In the genomic region with DNA sequence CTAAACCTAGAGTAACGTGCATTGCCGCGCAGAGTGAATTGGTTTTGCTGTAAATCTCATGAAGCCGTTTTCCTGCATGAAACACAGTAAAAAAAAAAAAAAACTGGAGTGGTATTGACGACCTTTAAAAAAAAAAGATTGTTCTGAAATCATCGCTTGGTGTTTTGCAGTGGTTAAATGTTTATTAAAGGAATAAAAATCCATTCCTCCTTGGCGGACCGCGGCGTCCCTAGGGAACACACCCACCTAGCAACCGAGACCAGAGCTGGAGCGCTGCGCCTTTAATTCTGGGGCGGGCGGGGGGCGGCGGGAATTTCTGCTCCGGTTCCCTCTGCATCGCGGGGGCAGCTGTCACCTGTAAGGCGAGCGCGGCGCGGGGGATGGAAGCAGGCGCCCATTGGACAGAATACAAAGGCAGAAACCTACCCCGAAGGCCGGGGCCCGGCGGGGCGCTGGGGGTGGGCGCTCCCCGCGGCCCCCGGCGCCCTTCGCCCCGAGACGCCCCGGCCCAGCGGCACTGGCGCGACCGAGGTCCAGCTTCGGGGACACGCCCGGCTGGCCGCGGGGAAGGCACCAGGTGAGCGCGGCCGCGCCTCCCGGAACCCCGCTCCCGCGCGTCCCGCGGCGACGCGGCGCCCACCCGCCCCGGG, we compare ENCODE assay signal across 8 cellular contexts. TPM values are rescaled to one million over a fixed set of nuclear protein-coding genes. Genes with fewer than 3 reads are reported as not detected.
DNase-seq lines count a peak whose midpoint lies in the region; ATAC-seq and TF ChIP-seq lines count a peak whose summit lies in the region.

A gene (plus strand): TSS at position 354 of the 650 bp plus-strand sequence. CDS start 320 bp downstream, outside the sequence.

- H3K4me1 ChIP-seq in esophagus muscularis mucosa = peaks cover 14 to 26% (median 22%) of the 10 kb centered on the region in 4 donors
- H3K4me1 ChIP-seq in osteoblast (ENCODE audit: insufficient read depth, low read length) = peaks cover 16% of the 10 kb centered on the region

- peaks cover 70% of the 10 kb centered on the region for H3K27me3 Mint-ChIP-seq in activated naive CD4-positive, alpha-beta T cell treated with anti-CD3 and anti-CD28 coated beads, Interleukin-2, amount 10 ng/mL, durations not matched to agents 7 days and 5 days

- intact Hi-C loops in esophagus muscularis mucosa (cut with DNase I) = loop anchor here (10.0 kb wide), 1 partner anchor 58 kb away; no protein-coding TSS in a partner anchor

- H3K4me3 Mint-ChIP-seq in activated naive CD4-positive, alpha-beta T cell treated with anti-CD3 and anti-CD28 coated beads, Interleukin-2, amount 10 ng/mL, durations not matched to agents 7 days and 5 days = peak within 1 kb of the TSS; percentile 64

- no peaks in the 10 kb centered on the region for H3K9me3 Mint-ChIP-seq in activated naive CD4-positive, alpha-beta T cell treated with anti-CD3 and anti-CD28 coated beads, Interleukin-2, amount 10 ng/mL, durations not matched to agents 7 days and 5 days

- peak within 1 kb of the TSS; percentile 82 for H3K4me3 ChIP-seq in SK-N-MC
- peak within 1 kb of the TSS; percentile 47 to 55 (median 48) for H3K4me3 ChIP-seq in esophagus muscularis mucosa
- peak within 1 kb of the TSS; percentile 30 for H3K4me3 ChIP-seq in osteoblast (ENCODE audit: insufficient read depth, low read length)

- H3K36me3 ChIP-seq in SK-N-MC (ENCODE audit: insufficient read depth, low read length) = no peaks in the 10 kb centered on the region
- no peaks in the 10 kb centered on the region for H3K36me3 ChIP-seq in esophagus muscularis mucosa
- H3K36me3 ChIP-seq in osteoblast (ENCODE audit: insufficient read depth, low read length) = no peaks in the 10 kb centered on the region

- ATAC-seq in GM18858 (IDR thresholded peaks at IDR 0.05; ENCODE audit: unreplicated experiment) = no peak

- TF ChIP-seq CTCF in esophagus muscularis mucosa (IDR thresholded peaks at IDR 0.05) (no peak), osteoblast (IDR thresholded peaks at IDR 0.05; ENCODE audit: extremely low read depth, low read depth, low read length) (no peak)

- H3K9me3 ChIP-seq in SK-N-MC (ENCODE audit: low read depth, low read length) (no peaks in the 10 kb centered on the region), esophagus muscularis mucosa (no peaks in the 10 kb centered on the region), osteoblast (ENCODE audit: low read depth, low read length) (no peaks in the 10 kb centered on the region)

- peaks cover 10% of the 10 kb centered on the region for H3K4me1 Mint-ChIP-seq in activated naive CD4-positive, alpha-beta T cell treated with anti-CD3 and anti-CD28 coated beads, Interleukin-2, amount 10 ng/mL, durations not matched to agents 7 days and 5 days

- no peak for TF ChIP-seq EP300 in esophagus muscularis mucosa (IDR thresholded peaks at IDR 0.05)

- no peaks in the 10 kb centered on the region for H3K36me3 Mint-ChIP-seq in activated naive CD4-positive, alpha-beta T cell treated with anti-CD3 and anti-CD28 coated beads, Interleukin-2, amount 10 ng/mL, durations not matched to agents 7 days and 5 days

- no peak within 1 kb of the TSS for H3K27ac Mint-ChIP-seq in activated naive CD4-positive, alpha-beta T cell treated with anti-CD3 and anti-CD28 coated beads, Interleukin-2, amount 10 ng/mL, durations not matched to agents 7 days and 5 days

- peak within 1 kb of the TSS; percentile 22 for H2AFZ ChIP-seq in osteoblast (ENCODE audit: low read length)

- H3K9ac ChIP-seq in SK-N-MC (ENCODE audit: insufficient read length) = peak within 1 kb of the TSS; percentile 19

- H3K27ac ChIP-seq in SK-N-MC (no peak within 1 kb of the TSS), esophagus muscularis mucosa (replicated peaks in 1 of 4) (no peak within 1 kb of the TSS), osteoblast (ENCODE audit: low read depth, low read length) (no peak within 1 kb of the TSS)

- H3K79me2 ChIP-seq in osteoblast (ENCODE audit: insufficient read depth, low read length) = no peaks in the 10 kb centered on the region

- no peak for TF ChIP-seq POLR2A in esophagus muscularis mucosa (IDR thresholded peaks at IDR 0.05; ENCODE audit: low read depth)

- DNase-seq in activated naive CD4-positive, alpha-beta T cell treated with anti-CD3 and anti-CD28 coated beads, Interleukin-2, amount 10 ng/mL, durations not matched to agents 7 days and 5 days = no peak
- no peak for DNase-seq in activated naive CD4-positive, alpha-beta T cell treated with Interleukin-2 at 50 U/mL for 16 hours
- no peak for DNase-seq in SK-N-MC (ENCODE audit: low read depth, low spot score)
- no peak for DNase-seq in esophagus muscularis mucosa (ENCODE audit: extremely low spot score)
- peak; percentile 86 for DNase-seq in osteoblast (ENCODE audit: insufficient read length, low spot score, missing footprints)
- DNase-seq in mesenteric fat pad (ENCODE audit: low spot score) = no peak
- no peak for DNase-seq in SIG-M5 (lab: John Stamatoyannopoulos, UW)

- CTCF ChIA-PET in activated naive CD4-positive, alpha-beta T cell treated with anti-CD3 and anti-CD28 coated beads, Interleukin-2, amount 10 ng/mL, durations not matched to agents 7 days and 5 days (lab: Charles Lee) = interaction anchor here (0.6 to 2.1 kb wide), 6 partner anchors 9 to 286 kb away, joined by 3 to 6 read pairs (median 3); no protein-coding TSS in a partner anchor

- H4K20me1 ChIP-seq in osteoblast (ENCODE audit: insufficient read depth, low read length) = no peaks in the 10 kb centered on the region

- peak within 1 kb of the TSS; percentile 51 for H3K4me2 ChIP-seq in osteoblast (ENCODE audit: insufficient read depth, low read length)

- H3K27me3 ChIP-seq in esophagus muscularis mucosa (peaks cover 0 to 55% (median 33%) of the 10 kb centered on the region in 4 donors), osteoblast (ENCODE audit: insufficient read depth, low read length) (peaks cover 46% of the 10 kb centered on the region)

- 5% methylated on average over 30 of the region's 66 CpGs for WGBS in esophagus muscularis mucosa

RNA-seq across cellular contexts. Expression of the gene that starts here (rescaled TPM):
- under 1 TPM; 0.06 to 0.83 (median 0.15) TPM for total RNA-seq in esophagus muscularis mucosa
- total RNA-seq in osteoblast = under 0.01 and 0.29 TPM in 2 replicates
- total RNA-seq in mesenteric fat pad = not detected

Comparison
In these comparisons a context has a peak if more than half of its experiments do, and no peak if none do; other contexts are left out.
1. Peak in DNase-seq, H3K4me3 ChIP-seq and H3K4me2 ChIP-seq in osteoblast; RNA of the gene not detected or under 1 TPM.
2. H3K4me3 ChIP-seq: peak in every context shown above with its lines; median percentile 82 in SK-N-MC; 48 in esophagus muscularis mucosa; 30 in osteoblast.